ENCODE assay signal across 13 cellular contexts in the genomic region with DNA sequence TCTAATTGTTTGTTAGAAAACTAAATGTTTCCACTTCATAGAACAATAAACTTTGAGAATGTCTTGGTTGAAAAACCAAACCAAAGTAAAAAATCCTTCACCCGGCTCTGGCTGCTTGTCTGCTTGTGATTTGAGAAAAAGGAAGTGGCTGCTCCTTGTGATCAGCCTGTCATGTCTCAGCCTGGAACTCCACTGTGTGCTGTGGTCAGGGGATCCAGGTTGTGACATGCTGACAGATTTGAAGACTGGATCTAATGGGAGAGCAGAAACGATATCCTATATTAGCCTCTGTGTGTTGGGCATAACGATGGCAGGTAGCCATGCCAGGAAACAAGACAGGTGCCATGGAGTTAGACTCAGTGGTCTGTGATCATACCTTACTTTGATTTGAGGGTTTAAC. TPM values are rescaled to one million over a fixed set of nuclear protein-coding genes. Genes with fewer than 3 reads are reported as not detected.
DNase-seq lines count a peak whose midpoint lies in the region; ATAC-seq and TF ChIP-seq lines count a peak whose summit lies in the region.
"Had no signal": no experiment of that assay in that cellular context is flagged by ENCODE, and none has a peak within 500 bp of the region (broad histone marks: within the 10 kb centered on the region; RNA-seq: fewer than 3 reads in every experiment).

No MANE protein-coding gene starts in this region.

- no TSS peak for BruUV-seq in mammary epithelial cell (replicated peaks; lab: Mats Ljungman, UMichigan)

- no peak overlapping the region for H3K4me3 Mint-ChIP-seq in progenitor cell of endocrine pancreas (ENCODE audit: low read depth)

- dilution Hi-C loops in mammary epithelial cell (cut with HindIII; ENCODE audit: low sequenced_read_pairs), result no loop called here

- no peaks in the 10 kb centered on the region for H3K27me3 ChIP-seq in mammary epithelial cell (ENCODE audit: insufficient read depth, low read length)
- H3K27me3 ChIP-seq: colonic mucosa, foreskin keratinocyte had no signal

- DNase-seq in DMS79 (lab: John Stamatoyannopoulos, UW), result peak; percentile 24
- peak; percentile 72 for DNase-seq in MV-4-11 (lab: John Stamatoyannopoulos, UW)
- peak; percentile 65 for DNase-seq in mammary epithelial cell
- DNase-seq in progenitor cell of endocrine pancreas (ENCODE audit: low spot score, unreplicated experiment), result no peak
- no peak for DNase-seq in D341Med (ENCODE audit: low spot score)
- DNase-seq in NCI-H1105 treated with DMSO at 0.1 percent for 48 hours (lab: John Stamatoyannopoulos, UW), result no peak
- DNase-seq: activated naive CD4-positive, alpha-beta T cell treated with Interleukin-2 at 50 U/mL for 16 hours; colonic mucosa; DMS153; NCI-H2029 had no signal

- peak overlapping the region; percentile 57 for H2AFZ ChIP-seq in mammary epithelial cell (ENCODE audit: low read depth, low read length)

- H3K9ac ChIP-seq in mammary epithelial cell (ENCODE audit: insufficient read depth, low read length), result peak overlapping the region; percentile 35

- CTCF ChIA-PET in mammary epithelial cell (lab: Charles Lee; ENCODE audit: low non-redundant PET), result no interaction called here

- ATAC-seq in GM21447 (IDR thresholded peaks at IDR 0.05; ENCODE audit: unreplicated experiment), result no peak
- no peak for ATAC-seq in GM18511 (IDR thresholded peaks at IDR 0.05; ENCODE audit: unreplicated experiment)
- ATAC-seq: foreskin keratinocyte had no signal

- no peaks in the 10 kb centered on the region for H3K9me3 Mint-ChIP-seq in progenitor cell of endocrine pancreas (ENCODE audit: low read depth)

- H3K27ac ChIP-seq in mammary epithelial cell (ENCODE audit: insufficient read depth, low read depth, low read length), result peak overlapping the region; percentile 50
- H3K27ac ChIP-seq: colonic mucosa had no signal

- WGBS in mammary epithelial cell (ENCODE audit: low coverage, missing lambda C conversion rate), result 18% methylated on average over 3 of the region's 3 CpGs

- peaks cover 48% of the 10 kb centered on the region for H3K4me1 Mint-ChIP-seq in progenitor cell of endocrine pancreas (ENCODE audit: low read depth)

- TF ChIP-seq CTCF in mammary epithelial cell (conservative IDR thresholded peaks at IDR 0.05 in 1 of 2, IDR thresholded peaks at IDR 0.05 in 1 of 2; ENCODE audit: extremely low read depth in 1 of 2, insufficient read depth in 1 of 2, low read depth in 1 of 2, low read length in 2 of 2) (no peak), progenitor cell of endocrine pancreas (IDR thresholded peaks at IDR 0.05; ENCODE audit: unreplicated experiment) (no peak)

- H3K4me1 ChIP-seq in mammary epithelial cell (ENCODE audit: insufficient read depth, low read length), result peaks cover 45% of the 10 kb centered on the region

- peak overlapping the region; percentile 72 for H3K4me2 ChIP-seq in mammary epithelial cell (ENCODE audit: insufficient read depth, low read depth, low read length)

- in situ Hi-C loops in mammary epithelial cell (cut with MboI; ENCODE audit: low sequenced_read_pairs in 2 of 2), result loop anchor here (10.0 to 25.0 kb wide), 2 partner anchors 347 to 349 kb away; no protein-coding TSS in a partner anchor

- no peaks in the 10 kb centered on the region for H4K20me1 ChIP-seq in mammary epithelial cell (ENCODE audit: insufficient read depth, low read length)

- no peaks in the 10 kb centered on the region for H3K36me3 ChIP-seq in mammary epithelial cell (ENCODE audit: insufficient read depth, low read length)
- H3K36me3 ChIP-seq: colonic mucosa had no signal

- H3K36me3 Mint-ChIP-seq in progenitor cell of endocrine pancreas (ENCODE audit: insufficient read depth), result no peaks in the 10 kb centered on the region

- peaks cover 16% of the 10 kb centered on the region for H3K27me3 Mint-ChIP-seq in progenitor cell of endocrine pancreas

- H3K27ac Mint-ChIP-seq in progenitor cell of endocrine pancreas, result peak overlapping the region; percentile 50

- intact Hi-C loops in mammary epithelial cell (cut with micrococcal nuclease), result loop anchor here (2.0 to 10.0 kb wide), 2 partner anchors 119 to 1129 kb away; no protein-coding TSS in a partner anchor

- peak overlapping the region in 1 of 3 experiments; percentile 10 for H3K4me3 ChIP-seq in mammary epithelial cell (replicated peaks in 1 of 3; ENCODE audit: insufficient read depth in 1 of 3, low read depth in 2 of 3, low read length in 3 of 3)
- H3K4me3 ChIP-seq: colonic mucosa had no signal

- no peaks in the 10 kb centered on the region for H3K9me3 ChIP-seq in mammary epithelial cell (replicated peaks; ENCODE audit: insufficient read depth, low read length)
- H3K9me3 ChIP-seq: colonic mucosa had no signal

- H3K79me2 ChIP-seq in mammary epithelial cell (ENCODE audit: insufficient read depth, low read length), result peaks cover 81% of the 10 kb centered on the region

RNA-seq across cellular contexts. Expression of a gene that starts 40.9 kb away (rescaled TPM):
- total RNA-seq in mammary epithelial cell (10 to 100 TPM; 21.0 to 28.0 TPM), progenitor cell of endocrine pancreas (27.8 and 28.7 TPM in 2 replicates)
- polyA plus RNA-seq in mammary epithelial cell, result 17.0 TPM
- polyA minus RNA-seq in mammary epithelial cell, result 5.2 TPM

RNA-seq across cellular contexts. Expression of a gene that starts 43.3 kb away (rescaled TPM):
- 10 to 100 TPM; 49.8 to 71.8 TPM for total RNA-seq in mammary epithelial cell
- polyA plus RNA-seq in mammary epithelial cell, result 60.8 TPM
- polyA minus RNA-seq in mammary epithelial cell, result 42.6 TPM
- 47.9 and 54.4 TPM in 2 replicates for total RNA-seq in progenitor cell of endocrine pancreas

Comparison
In these comparisons a context has a peak if more than half of its experiments do, and no peak if none do; other contexts are left out.
1. DNase-seq: peak in DMS79 (single experiment), MV-4-11 (single experiment) and mammary epithelial cell (single experiment); none in progenitor cell of endocrine pancreas (single experiment), D341Med (single experiment) and NCI-H1105 treated with DMSO at 0.1 percent for 48 hours (single experiment).